Comparison of ENCODE assay signal across 23 cellular contexts in genomic region chr15:48887144-48887543, GRCh38. TPM values are rescaled to one million over a fixed set of nuclear protein-coding genes. Genes with fewer than 3 reads are reported as not detected.
DNase-seq lines count a peak whose midpoint lies in the region; ATAC-seq, FAIRE-seq and TF ChIP-seq lines count a peak whose summit lies in the region.
"Had no signal": no experiment of that assay in that cellular context is flagged by ENCODE, and none has a peak within 500 bp of the region (broad histone marks: within the 10 kb centered on the region; RNA-seq: fewer than 3 reads in every experiment).

No MANE protein-coding gene starts in this region.

- no peak for TF ChIP-seq CTCF in HepG2 (CRISPR knock-in tag; IDR thresholded peaks at IDR 0.05)
- TF ChIP-seq CTCF in right lobe of liver (IDR thresholded peaks at IDR 0.05) = no peak
- TF ChIP-seq CTCF in chondrocyte (IDR thresholded peaks at IDR 0.05) = no peak

- no peaks in the 10 kb centered on the region for H3K27me3 Mint-ChIP-seq in chondrocyte (ENCODE audit: low read depth)

- H3K27me3 ChIP-seq in HepG2 (ENCODE audit: control insufficient read depth in 1 of 2, insufficient read depth in 2 of 2, low read length in 2 of 2) (peaks cover 0 to 3% of the 10 kb centered on the region in 2 experiments; a peak in 1 of 5 replicates), right lobe of liver (no peaks in the 10 kb centered on the region)

- no peak overlapping the region for H3K9ac ChIP-seq in HepG2 (ENCODE audit: insufficient read depth, low read depth, low read length)
- H3K9ac ChIP-seq: SK-N-SH had no signal

- no peak overlapping the region for H2AFZ ChIP-seq in HepG2 (ENCODE audit: low read length)
- H2AFZ ChIP-seq: GM23338 had no signal

- H3K36me3 ChIP-seq in HepG2 (replicated peaks in 1 of 2; ENCODE audit: control insufficient read depth in 1 of 2, insufficient read depth in 2 of 2, low read length in 2 of 2) = no peaks in the 10 kb centered on the region
- no peaks in the 10 kb centered on the region for H3K36me3 ChIP-seq in right lobe of liver

- 45% methylated on average over 2 of the region's 2 CpGs for WGBS in HepG2 (ENCODE audit: low lambda C conversion rate)
- WGBS in right lobe of liver (ENCODE audit: insufficient coverage, low coverage, low lambda C conversion rate, missing lambda C conversion rate) = 41% methylated on average over 2 of the region's 2 CpGs

- H3K4me3 ChIP-seq in HepG2 (replicated peaks in 1 of 3; ENCODE audit: insufficient read depth in 1 of 3, low read depth in 2 of 3, low read length in 3 of 3) = no peak overlapping the region
- H3K4me3 ChIP-seq in right lobe of liver = no peak overlapping the region
- H3K4me3 ChIP-seq: GM12878, GM23338 had no signal

- H3K4me1 ChIP-seq in HepG2 (ENCODE audit: insufficient read depth, low read length) (0 out of 2 replicates have a peak, but pooled peaks cover 7% of the 10 kb centered on the region), right lobe of liver (no peaks in the 10 kb centered on the region)

- no peak for FAIRE-seq in HepG2 (lab: Jason Lieb, UNC)
- FAIRE-seq: GM12878, GM19239, HTR-8/SVneo, RCC 7860 had no signal

- DNase-seq in DMS53 (lab: John Stamatoyannopoulos, UW) (peak; percentile 25), DMS53 treated with DMSO at 0.1 percent for 48 hours (lab: John Stamatoyannopoulos, UW; ENCODE audit: unreplicated experiment) (no peak), HepG2 (ENCODE audit: low spot score) (no peak), right lobe of liver (no peak), chondrocyte (ENCODE audit: low spot score) (no peak), NCI-H524 treated with DMSO at 0.1 percent for 48 hours (lab: John Stamatoyannopoulos, UW) (no peak), HK-2 (ENCODE audit: unreplicated experiment) (no peak)
- no peak for DNase-seq in stimulated activated CD4-positive, alpha-beta T cell treated with anti-CD3 and anti-CD28 coated beads, Interleukin-2, amount 100 ng/mL, for 48 hours
- DNase-seq: 8988T; HCEC 1CT; NCI-H1092 treated with DMSO at 0.1 percent for 48 hours; NCI-H187; NCI-H2107; NCI-H510A; NK-92 treated with Interleukin-12 subunit alpha and Interleukin-12 subunit beta, amount 100 ng/mL, for 24 hours; SK-N-SH had no signal

- in situ Hi-C loops in HepG2 (cut with HindIII; ENCODE audit: extremely low pct_ligation_motif_present, low pct_unique_long_range_greater_than_20kb) = no loop called here

- H3K27ac ChIP-seq in HepG2 (ENCODE audit: extremely low read length, insufficient read depth, low read length) = no peak overlapping the region
- no peak overlapping the region for H3K27ac ChIP-seq in right lobe of liver

- intact Hi-C loops in HepG2 (cut with micrococcal nuclease; ENCODE audit: unreplicated experiment) (no loop called here), right lobe of liver (cut with DNase I) (no loop called here)

- POLR2A ChIA-PET in HepG2 (lab: Yijun Ruan, JAX) = no interaction called here

- peak overlapping the region; percentile 12 for H3K27ac Mint-ChIP-seq in chondrocyte (ENCODE audit: unreplicated experiment)
- H3K27ac Mint-ChIP-seq: CD14-positive monocyte, GM23338 had no signal

- no peaks in the 10 kb centered on the region for H3K36me3 Mint-ChIP-seq in chondrocyte (ENCODE audit: low read depth)
- H3K36me3 Mint-ChIP-seq: CD14-positive monocyte had no signal

- TF ChIP-seq POLR2A in HepG2 (IDR thresholded peaks at IDR 0.05; ENCODE audit: insufficient read depth in 1 of 2, low read depth in 2 of 2, low read length in 2 of 2) (no peak), right lobe of liver (IDR thresholded peaks at IDR 0.05) (no peak)

- H3K4me3 Mint-ChIP-seq in chondrocyte (ENCODE audit: unreplicated experiment) = no peak overlapping the region
- H3K4me3 Mint-ChIP-seq: CD14-positive monocyte, GM23338 had no signal

- no peaks in the 10 kb centered on the region for H4K20me1 ChIP-seq in HepG2 (ENCODE audit: insufficient read depth, low read length)

- H3K79me2 ChIP-seq in HepG2 (ENCODE audit: insufficient read depth, low read length) = no peaks in the 10 kb centered on the region

- H3K4me1 Mint-ChIP-seq in chondrocyte (ENCODE audit: low read depth) = peaks cover 69% of the 10 kb centered on the region
- H3K4me1 Mint-ChIP-seq: CD14-positive monocyte had no signal

- TF ChIP-seq RAD21 in HepG2 (CRISPR knock-in tag; IDR thresholded peaks at IDR 0.05) = no peak

- BruUV-seq in HepG2 (replicated peaks; lab: Mats Ljungman, UMichigan) = no TSS peak

- no peaks in the 10 kb centered on the region for H3K9me3 Mint-ChIP-seq in chondrocyte (ENCODE audit: low read depth)
- H3K9me3 Mint-ChIP-seq: GM23338 had no signal

- CTCF ChIA-PET in HepG2 (lab: Yijun Ruan, JAX; ENCODE audit: low intra/inter-chr PET ratio, low total read pairs) = no interaction called here

- H3K4me2 ChIP-seq in HepG2 (ENCODE audit: low read depth, low read length) = no peak overlapping the region
- H3K4me2 ChIP-seq: GM23338 had no signal

- ATAC-seq in HepG2 = no peak
- ATAC-seq in right lobe of liver = no peak
- ATAC-seq: GM12878, GM23338, Right ventricle myocardium inferior had no signal

- no peak for TF ChIP-seq EP300 in HepG2 (IDR thresholded peaks at IDR 0.05; ENCODE audit: low read depth in 2 of 2, low read length in 2 of 2)
- TF ChIP-seq EP300 in HepG2 (CRISPR knock-in tag; IDR thresholded peaks at IDR 0.05; ENCODE audit: borderline replicate concordance) = no peak

- H3K9me3 ChIP-seq in HepG2 (ENCODE audit: low read length) (no peaks in the 10 kb centered on the region), right lobe of liver (no peaks in the 10 kb centered on the region)
- H3K9me3 ChIP-seq: SK-N-SH had no signal

TF ChIP-seq in HepG2, 621 proteins besides CTCF, POLR2A, EP300 and RAD21:
- TF ChIP-seq ZNF251 (CRISPR knock-in tag; IDR thresholded peaks at IDR 0.05) (no peak), ZNF629 (CRISPR knock-in tag; conservative IDR thresholded peaks at IDR 0.05) (peak; percentile 40; the same call in 1 of the 2 replicates)

RNA-seq across cellular contexts. Expression of gene EID1, which starts 9.2 kb away (rescaled TPM):
- total RNA-seq in HepG2 (2016; rRNA removed; fragmentation: Illumina TruSeq; extraction: Trizol) = 5.4 and 8.0 TPM in 2 replicates
- 0.20 and 0.26 TPM in 2 replicates for total RNA-seq in HepG2 (2016; cell fraction: cytosol; rRNA removed; fragmentation: Illumina TruSeq; extraction: Trizol; ENCODE audit: low read depth)
- 5.8 and 10.1 TPM in 2 replicates for total RNA-seq in HepG2 (2016; cell fraction: insoluble cytoplasmic fraction; rRNA removed; fragmentation: Illumina TruSeq; extraction: Trizol)
- 0.99 and 1.3 TPM in 2 replicates for total RNA-seq in HepG2 (2016; cell fraction: membrane; rRNA removed; fragmentation: Illumina TruSeq; extraction: Trizol)
- 1.7 and 2.3 TPM in 2 replicates for total RNA-seq in HepG2 (2016; cell fraction: nucleus; rRNA removed; fragmentation: Illumina TruSeq; extraction: Trizol)
- 1.7 and 2.2 TPM in 2 replicates for polyA plus RNA-seq in HepG2 (2011; rRNA removed)
- polyA plus RNA-seq in HepG2 (2011; cell fraction: cytosol; rRNA removed) = 1.7 and 1.8 TPM in 2 replicates
- polyA plus RNA-seq in HepG2 (2011; cell fraction: nucleus; rRNA removed) = 0.23 and 0.26 TPM in 2 replicates
- 0.79 and 1.1 TPM in 2 replicates for polyA plus RNA-seq in HepG2 (2012)
- polyA plus RNA-seq in HepG2 (2016; cell fraction: cytosol; fragmentation: Illumina TruSeq; extraction: Trizol; ENCODE audit: low read depth) = 0.38 and 0.42 TPM in 2 replicates
- polyA plus RNA-seq in HepG2 (2016; cell fraction: insoluble cytoplasmic fraction; fragmentation: Illumina TruSeq; extraction: Trizol; ENCODE audit: low read depth) = 9.2 TPM in 2 replicates
- polyA plus RNA-seq in HepG2 (2016; cell fraction: membrane; fragmentation: Illumina TruSeq; extraction: Trizol; ENCODE audit: low read depth) = 0.95 and 1.4 TPM in 2 replicates
- polyA plus RNA-seq in HepG2 (2016; cell fraction: nucleus; fragmentation: Illumina TruSeq; extraction: Trizol; ENCODE audit: insufficient read depth, low read depth) = 2.4 and 5.1 TPM in 2 replicates
- 0.26 and 32.6 TPM in 2 replicates for polyA minus RNA-seq in HepG2 (2011; rRNA and poly(A)+ RNA removed; ENCODE audit: low replicate concordance)
- polyA minus RNA-seq in HepG2 (2011; cell fraction: cytosol; rRNA and poly(A)+ RNA removed) = 0.69 and 1.3 TPM in 2 replicates
- polyA minus RNA-seq in HepG2 (2011; cell fraction: nucleus; rRNA and poly(A)+ RNA removed) = 0.87 and 1.3 TPM in 2 replicates
- total RNA-seq in right lobe of liver = 10 to 100 TPM; 33.6 to 69.3 (median 47.5) TPM
- total RNA-seq in chondrocyte = 118 to 202 TPM (median 122 TPM) in 3 replicates
